ENCODE assay signal across 21 cellular contexts in the genomic region with DNA sequence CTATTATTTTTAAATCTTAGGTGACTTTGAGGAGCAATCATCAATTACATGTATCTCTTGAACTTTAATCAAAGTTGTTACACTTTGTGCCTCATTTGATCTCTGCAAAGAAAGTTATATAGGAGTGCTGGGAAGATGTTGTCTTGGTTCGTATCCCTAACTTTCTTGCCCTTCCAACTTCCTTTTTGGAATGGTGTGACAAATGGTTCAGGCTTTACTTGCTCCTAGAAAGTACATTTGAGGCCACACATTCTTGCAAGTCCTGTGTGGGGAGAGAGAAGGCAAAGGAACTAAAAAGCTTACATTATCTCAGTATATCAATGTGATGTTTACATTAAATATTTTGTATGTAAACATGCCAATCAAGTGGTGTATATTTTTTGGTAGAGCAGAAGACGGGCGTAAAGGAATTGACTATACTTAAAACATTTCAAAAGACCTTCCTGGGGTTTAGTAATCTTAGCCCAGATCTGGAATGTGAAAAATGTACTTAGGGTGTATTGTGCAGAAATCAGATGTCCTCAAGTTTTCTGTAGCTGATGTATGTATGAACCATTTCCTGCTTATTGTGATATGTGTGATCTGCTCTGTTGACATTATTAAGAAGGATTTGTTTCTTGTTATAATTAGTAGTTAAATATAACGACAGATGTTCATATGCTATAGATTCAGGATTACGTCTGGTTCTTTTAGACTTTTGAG. TPM values are rescaled to one million over a fixed set of nuclear protein-coding genes. Genes with fewer than 3 reads are reported as not detected.
DNase-seq lines count a peak whose midpoint lies in the region; ATAC-seq, FAIRE-seq and TF ChIP-seq lines count a peak whose summit lies in the region.
"Had no signal": no experiment of that assay in that cellular context is flagged by ENCODE, and none has a peak within 500 bp of the region (broad histone marks: within the 10 kb centered on the region; RNA-seq: fewer than 3 reads in every experiment).

No MANE protein-coding gene starts in this region.

- peak; percentile 85 for DNase-seq in HCEC 1CT
- DNase-seq in astrocyte (ENCODE audit: low read depth), result peak; percentile 59
- peak; percentile 35 for DNase-seq in fibroblast of the aortic adventitia (ENCODE audit: low read depth)
- peak; percentile 42 for DNase-seq in renal cortical epithelial cell (ENCODE audit: low read depth)
- no peak for DNase-seq in NCI-H128 (lab: John Stamatoyannopoulos, UW; ENCODE audit: unreplicated experiment)
- no peak for DNase-seq in activated CD4-positive, alpha-beta T cell treated with anti-CD3 and anti-CD28 coated beads for 1 hour
- no peak for DNase-seq in naive thymus-derived CD8-positive, alpha-beta T cell
- DNase-seq: activated T-cell treated with anti-CD3 and anti-CD28 coated beads, Interleukin-2, amount 50 U/mL, for 1 hour; dorsolateral prefrontal cortex; GOT3; heart right ventricle; left ventricle myocardium superior; Peyer's patch; sigmoid colon; stimulated activated CD4-positive, alpha-beta T cell treated with anti-CD3 and anti-CD28 coated beads, Interleukin-4, amount 100 ng/mL, for 4 hours; stimulated activated naive B cell treated with anti-CD40 and anti-IgM and Interleukin-4, amounts not matched to agents 10 μg/mL and 1 μg/mL and 100 μg/mL, for 72 hours; T-helper 1 cell had no signal

- H3K27me3 Mint-ChIP-seq in astrocyte (ENCODE audit: low read depth, unreplicated experiment), result no peaks in the 10 kb centered on the region
- H3K27me3 Mint-ChIP-seq in naive thymus-derived CD8-positive, alpha-beta T cell, result no peaks in the 10 kb centered on the region
- H3K27me3 Mint-ChIP-seq: stimulated activated naive B cell treated with anti-CD40 and anti-IgM and Interleukin-4, amounts not matched to agents 10 μg/mL and 1 μg/mL and 100 μg/mL, for 72 hours had no signal

- no peak for ATAC-seq in naive thymus-derived CD8-positive, alpha-beta T cell
- ATAC-seq in HG03521 (IDR thresholded peaks at IDR 0.05; ENCODE audit: unreplicated experiment), result no peak
- ATAC-seq: heart right ventricle; left ventricle myocardium superior; stimulated activated naive B cell treated with anti-CD40 and anti-IgM and Interleukin-4, amounts not matched to agents 10 μg/mL and 1 μg/mL and 100 μg/mL, for 72 hours had no signal

- FAIRE-seq in astrocyte (lab: Jason Lieb, UNC), result peak; percentile 20
- FAIRE-seq: GM18507 had no signal

- peaks cover 3% of the 10 kb centered on the region for H3K36me3 Mint-ChIP-seq in astrocyte (ENCODE audit: low read depth, unreplicated experiment)
- peaks cover 5 to 18% (median 7%) of the 10 kb centered on the region in 3 donors for H3K36me3 Mint-ChIP-seq in naive thymus-derived CD8-positive, alpha-beta T cell

- no peak overlapping the region for H3K27ac ChIP-seq in astrocyte (ENCODE audit: low read depth, low read length)
- H3K27ac ChIP-seq: dorsolateral prefrontal cortex, heart right ventricle, KMS-11, Peyer's patch, sigmoid colon had no signal

- peaks cover 7% of the 10 kb centered on the region for H3K4me1 ChIP-seq in astrocyte (ENCODE audit: insufficient read depth, low read length)
- H3K4me1 ChIP-seq: Peyer's patch had no signal

- no peaks in the 10 kb centered on the region for H3K9me3 ChIP-seq in astrocyte (ENCODE audit: insufficient read depth, low read depth, low read length)
- H3K9me3 ChIP-seq: heart right ventricle, Peyer's patch, sigmoid colon had no signal

- peak overlapping the region; percentile 11 for H3K4me2 ChIP-seq in astrocyte (ENCODE audit: low read length)
- H3K4me2 ChIP-seq: KMS-11 had no signal

- no peak overlapping the region for H2AFZ ChIP-seq in astrocyte (ENCODE audit: low read depth, low read length)

- H3K27ac Mint-ChIP-seq in astrocyte (ENCODE audit: unreplicated experiment), result peak overlapping the region; percentile 58
- peak overlapping the region in 4 of 10 donors; percentile 15 to 66 (median 28) for H3K27ac Mint-ChIP-seq in naive thymus-derived CD8-positive, alpha-beta T cell
- H3K27ac Mint-ChIP-seq: nephron; stimulated activated naive B cell treated with anti-CD40 and anti-IgM and Interleukin-4, amounts not matched to agents 10 μg/mL and 1 μg/mL and 100 μg/mL, for 72 hours had no signal

- H3K27me3 ChIP-seq in astrocyte (ENCODE audit: insufficient read depth, low read length), result no peaks in the 10 kb centered on the region
- H3K27me3 ChIP-seq: dorsolateral prefrontal cortex, heart right ventricle, Peyer's patch, sigmoid colon had no signal

- POLR2A ChIA-PET in naive thymus-derived CD8-positive, alpha-beta T cell (lab: Charles Lee), result no interaction called here

- TF ChIP-seq CTCF in astrocyte (IDR thresholded peaks at IDR 0.05; ENCODE audit: insufficient read depth, low read depth, low read length) (no peak), fibroblast of the aortic adventitia (IDR thresholded peaks at IDR 0.05; ENCODE audit: insufficient read depth, low read length) (no peak)

- H3K4me1 Mint-ChIP-seq in astrocyte (ENCODE audit: low read depth, unreplicated experiment), result peaks cover 22% of the 10 kb centered on the region
- peaks cover 8 to 47% (median 40%) of the 10 kb centered on the region in 4 donors for H3K4me1 Mint-ChIP-seq in naive thymus-derived CD8-positive, alpha-beta T cell

- H3K36me3 ChIP-seq in astrocyte (ENCODE audit: insufficient read depth, low read length), result no peaks in the 10 kb centered on the region
- H3K36me3 ChIP-seq: Peyer's patch, sigmoid colon had no signal

- H3K9me3 Mint-ChIP-seq in astrocyte (ENCODE audit: unreplicated experiment), result no peaks in the 10 kb centered on the region
- H3K9me3 Mint-ChIP-seq in naive thymus-derived CD8-positive, alpha-beta T cell, result peaks cover 0 to 8% (median 0%) of the 10 kb centered on the region in 9 donors

- no peak overlapping the region for H3K9ac ChIP-seq in astrocyte (ENCODE audit: low read length)
- H3K9ac ChIP-seq: KMS-11 had no signal

- no peaks in the 10 kb centered on the region for H4K20me1 ChIP-seq in astrocyte (ENCODE audit: insufficient read depth, low read length)

- H3K4me3 Mint-ChIP-seq in astrocyte (ENCODE audit: unreplicated experiment), result no peak overlapping the region
- no peak overlapping the region for H3K4me3 Mint-ChIP-seq in naive thymus-derived CD8-positive, alpha-beta T cell
- H3K4me3 Mint-ChIP-seq: nephron; stimulated activated naive B cell treated with anti-CD40 and anti-IgM and Interleukin-4, amounts not matched to agents 10 μg/mL and 1 μg/mL and 100 μg/mL, for 72 hours had no signal

- no peaks in the 10 kb centered on the region for H3K79me2 ChIP-seq in astrocyte (ENCODE audit: insufficient read depth, low read length)

- H3K4me3 ChIP-seq in astrocyte (ENCODE audit: insufficient read depth, low read depth, low read length) (no peak overlapping the region), fibroblast of the aortic adventitia (ENCODE audit: low read depth, low read length) (no peak overlapping the region)
- H3K4me3 ChIP-seq: dorsolateral prefrontal cortex, heart right ventricle, Peyer's patch, sigmoid colon had no signal

RNA-seq across cellular contexts. Expression of a gene that starts 59.2 kb away (rescaled TPM):
- total RNA-seq in astrocyte (49.0 and 49.5 TPM in 2 replicates), fibroblast of the aortic adventitia (ENCODE audit: low replicate concordance) (37.3 and 48.1 TPM in 2 replicates), renal cortical epithelial cell (41.7 and 91.4 TPM in 2 replicates)
- 10 to 100 TPM; 73.6 to 83.2 TPM for total RNA-seq in naive thymus-derived CD8-positive, alpha-beta T cell
- 10 to 100 TPM in 2 of 3 donors, 1 to 10 TPM in 1; 8.9 to 32.8 (median 19.4) TPM for polyA plus RNA-seq in naive thymus-derived CD8-positive, alpha-beta T cell

Comparison
In these comparisons a context has a peak if more than half of its experiments do, and no peak if none do; other contexts are left out.
1. DNase-seq: peak in HCEC 1CT (single experiment), astrocyte (single experiment), fibroblast of the aortic adventitia (single experiment) and renal cortical epithelial cell (single experiment); none in NCI-H128 (single experiment), activated CD4-positive, alpha-beta T cell treated with anti-CD3 and anti-CD28 coated beads for 1 hour (single experiment) and naive thymus-derived CD8-positive, alpha-beta T cell (0 of 10).